ENCODE assay signal across 9 cellular contexts in genomic region chr6:98839788-98840361, GRCh38. TPM values are rescaled to one million over a fixed set of nuclear protein-coding genes. Genes with fewer than 3 reads are reported as not detected.
DNase-seq lines count a peak whose midpoint lies in the region; ATAC-seq and TF ChIP-seq lines count a peak whose summit lies in the region.
"Had no signal": no experiment of that assay in that cellular context is flagged by ENCODE, and none has a peak within 500 bp of the region (broad histone marks: within the 10 kb centered on the region; RNA-seq: fewer than 3 reads in every experiment).

No MANE protein-coding gene starts in this region.

- H3K27me3 Mint-ChIP-seq in nephron progenitor cell (ENCODE audit: low read depth, poor library complexity) = peaks cover 96% of the 10 kb centered on the region

- no TSS peak for BruUV-seq in mammary epithelial cell (replicated peaks; lab: Mats Ljungman, UMichigan)

- TF ChIP-seq CTCF in GM06990 (IDR thresholded peaks at IDR 0.05; ENCODE audit: insufficient read depth, low read length, poor library complexity, severe bottlenecking) (peak; percentile 33), mammary epithelial cell (conservative IDR thresholded peaks at IDR 0.05 in 1 of 2, IDR thresholded peaks at IDR 0.05 in 1 of 2; ENCODE audit: extremely low read depth in 1 of 2, insufficient read depth in 1 of 2, low read depth in 1 of 2, low read length in 2 of 2) (peak; percentile 16 to 48), nephron progenitor cell (IDR thresholded peaks at IDR 0.05) (peak; percentile 53)

- H3K9me3 ChIP-seq in mammary epithelial cell (replicated peaks; ENCODE audit: insufficient read depth, low read length) = no peaks in the 10 kb centered on the region

- no peak overlapping the region for H2AFZ ChIP-seq in mammary epithelial cell (ENCODE audit: low read depth, low read length)

- H3K9me3 Mint-ChIP-seq in nephron progenitor cell = no peaks in the 10 kb centered on the region

- H4K20me1 ChIP-seq in mammary epithelial cell (ENCODE audit: insufficient read depth, low read length) = peaks cover 2% of the 10 kb centered on the region

- in situ Hi-C loops in mammary epithelial cell (cut with MboI; ENCODE audit: low sequenced_read_pairs in 2 of 2) = no loop called here

- no peaks in the 10 kb centered on the region for H3K36me3 Mint-ChIP-seq in nephron progenitor cell (ENCODE audit: low read depth)

- H3K4me2 ChIP-seq in mammary epithelial cell (ENCODE audit: insufficient read depth, low read depth, low read length) = no peak overlapping the region

- H3K79me2 ChIP-seq in mammary epithelial cell (ENCODE audit: insufficient read depth, low read length) = no peaks in the 10 kb centered on the region

- H3K4me1 Mint-ChIP-seq in nephron progenitor cell = peaks cover 75% of the 10 kb centered on the region

- ATAC-seq in GM21367 (IDR thresholded peaks at IDR 0.05; ENCODE audit: unreplicated experiment) = no peak
- ATAC-seq in HG02852 (IDR thresholded peaks at IDR 0.05; ENCODE audit: unreplicated experiment) = no peak

- WGBS in mammary epithelial cell (ENCODE audit: low coverage, missing lambda C conversion rate) = 20% methylated on average over 5 of the region's 5 CpGs

- H3K27me3 ChIP-seq in GM06990 (replicated peaks; ENCODE audit: control insufficient read depth, insufficient read depth, low read length) (peaks cover 5% of the 10 kb centered on the region; the same call in 1 of the 2 replicates), mammary epithelial cell (ENCODE audit: insufficient read depth, low read length) (peaks cover 79% of the 10 kb centered on the region)

- H3K9ac ChIP-seq in mammary epithelial cell (ENCODE audit: insufficient read depth, low read length) = no peak overlapping the region

- dilution Hi-C loops in mammary epithelial cell (cut with HindIII; ENCODE audit: low sequenced_read_pairs) = no loop called here

- peak overlapping the region; percentile 10 for H3K4me3 Mint-ChIP-seq in nephron progenitor cell

- H3K4me3 ChIP-seq in GM06990 (replicated peaks; ENCODE audit: low read depth, low read length) (no peak overlapping the region), mammary epithelial cell (replicated peaks in 1 of 3; ENCODE audit: insufficient read depth in 1 of 3, low read depth in 2 of 3, low read length in 3 of 3) (no peak overlapping the region)

- H3K4me1 ChIP-seq in mammary epithelial cell (ENCODE audit: insufficient read depth, low read length) = peaks cover 10% of the 10 kb centered on the region

- CTCF ChIA-PET in mammary epithelial cell (lab: Charles Lee; ENCODE audit: low non-redundant PET) = no interaction called here

- DNase-seq in GM06990 (ENCODE audit: extremely low read depth, insufficient read length) (no peak), M059J (ENCODE audit: low read depth) (peak; percentile 70), mammary epithelial cell (no peak), nephron progenitor cell (no peak), NCI-H510A (lab: John Stamatoyannopoulos, UW) (no peak)
- DNase-seq in stimulated activated naive CD4-positive, alpha-beta T cell (lab: John Stamatoyannopoulos, UW) = no peak

- H3K27ac ChIP-seq in mammary epithelial cell (ENCODE audit: insufficient read depth, low read depth, low read length) = no peak overlapping the region

- no peak overlapping the region for H3K27ac Mint-ChIP-seq in nephron progenitor cell

- no peaks in the 10 kb centered on the region for H3K36me3 ChIP-seq in GM06990 (ENCODE audit: control insufficient read depth, insufficient read depth, low read length)
- no peaks in the 10 kb centered on the region for H3K36me3 ChIP-seq in mammary epithelial cell (ENCODE audit: insufficient read depth, low read length)

- intact Hi-C loops in mammary epithelial cell (cut with micrococcal nuclease) = loop anchor here (1.0 to 10.0 kb wide), 4 partner anchors 71 to 1775 kb away; no protein-coding TSS in a partner anchor

RNA-seq across cellular contexts. Expression of gene POU3F2, which starts 5.5 kb away (rescaled TPM):
- total RNA-seq in M059J (2014; rRNA removed; shearing (Covaris generic)) = 3.3 and 6.2 TPM in 2 replicates
- not detected for total RNA-seq in mammary epithelial cell
- polyA plus RNA-seq in mammary epithelial cell = not detected
- polyA minus RNA-seq in mammary epithelial cell = not detected
- total RNA-seq: glomerular endothelial cell had no signal
